Comparison of ENCODE assay signal across 8 cellular contexts in genomic region chr5:177875013-177875906, GRCh38.
DNase-seq lines count a peak whose midpoint lies in the region; ATAC-seq and TF ChIP-seq lines count a peak whose summit lies in the region.
"Not testable (repeated sequence)": the region's sequence is repeated elsewhere in the genome, so short reads cannot be mapped to it uniquely, and the experiment has no call there.

No MANE protein-coding gene starts in this region.

- not testable (repeated sequence) for H3K27ac ChIP-seq in upper lobe of left lung

- TF ChIP-seq POLR2A in upper lobe of left lung (IDR thresholded peaks at IDR 0.05), result not testable (repeated sequence)

- H3K27me3 Mint-ChIP-seq in activated T-helper 17 cell treated with anti-CD3 and anti-CD28 coated beads, Interleukin-2, amount 50 U/mL, for 72 hours; naive thymus-derived CD8-positive, alpha-beta T cell: not testable (repeated sequence)

- H3K9me3 ChIP-seq in upper lobe of left lung, result not testable (repeated sequence)

- DNase-seq in NAMALWA (ENCODE audit: low spot score) (peak; percentile 31), upper lobe of left lung (peak in 1 of 2 donors; percentile 62)
- DNase-seq in foreskin fibroblast; naive thymus-derived CD8-positive, alpha-beta T cell: not testable (repeated sequence)

- POLR2A ChIA-PET in naive thymus-derived CD8-positive, alpha-beta T cell (lab: Charles Lee), result not testable (repeated sequence)

- WGBS in upper lobe of left lung, 2 donors, result 0 to 23% methylated on average over 1 to 2 of the region's 57 CpGs

- H3K4me1 ChIP-seq in upper lobe of left lung, result not testable (repeated sequence)

- not testable (repeated sequence) for H3K36me3 ChIP-seq in upper lobe of left lung

- peak; percentile 83 for ATAC-seq in GM21390 (IDR thresholded peaks at IDR 0.05; ENCODE audit: unreplicated experiment)
- peak; percentile 93 for ATAC-seq in HG03045 (IDR thresholded peaks at IDR 0.05; ENCODE audit: unreplicated experiment)
- ATAC-seq in activated T-helper 17 cell treated with anti-CD3 and anti-CD28 coated beads, Interleukin-2, amount 50 U/mL, for 72 hours (replicated peaks), result peak; percentile 94
- ATAC-seq in naive thymus-derived CD8-positive, alpha-beta T cell, result peak; percentile 86 to 93
- ATAC-seq in upper lobe of left lung (ENCODE audit: low FRiP score in 2 of 2), result peak; percentile 87 to 95

- not testable (repeated sequence) for H3K27ac Mint-ChIP-seq in activated T-helper 17 cell treated with anti-CD3 and anti-CD28 coated beads, Interleukin-2, amount 50 U/mL, for 72 hours
- H3K27ac Mint-ChIP-seq in naive thymus-derived CD8-positive, alpha-beta T cell, result peak overlapping the region in 2 of 10 donors; percentile 53 to 80

- not testable (repeated sequence) for TF ChIP-seq CTCF in GM12875 (IDR thresholded peaks at IDR 0.05; ENCODE audit: borderline replicate concordance, insufficient read depth, low read depth, low read length); foreskin fibroblast (IDR thresholded peaks at IDR 0.05; ENCODE audit: low read depth, low read length); upper lobe of left lung (IDR thresholded peaks at IDR 0.05)

- H3K36me3 Mint-ChIP-seq in activated T-helper 17 cell treated with anti-CD3 and anti-CD28 coated beads, Interleukin-2, amount 50 U/mL, for 72 hours (ENCODE audit: low read depth); naive thymus-derived CD8-positive, alpha-beta T cell: not testable (repeated sequence)

- H3K4me3 Mint-ChIP-seq in activated T-helper 17 cell treated with anti-CD3 and anti-CD28 coated beads, Interleukin-2, amount 50 U/mL, for 72 hours, result not testable (repeated sequence)
- peak overlapping the region in 6 of 10 donors; percentile 60 to 84 (median 74) for H3K4me3 Mint-ChIP-seq in naive thymus-derived CD8-positive, alpha-beta T cell

- H3K9me3 Mint-ChIP-seq in activated T-helper 17 cell treated with anti-CD3 and anti-CD28 coated beads, Interleukin-2, amount 50 U/mL, for 72 hours; naive thymus-derived CD8-positive, alpha-beta T cell: not testable (repeated sequence)

- not testable (repeated sequence) for H3K4me1 Mint-ChIP-seq in activated T-helper 17 cell treated with anti-CD3 and anti-CD28 coated beads, Interleukin-2, amount 50 U/mL, for 72 hours; naive thymus-derived CD8-positive, alpha-beta T cell

- TF ChIP-seq EP300 in upper lobe of left lung (IDR thresholded peaks at IDR 0.05), result not testable (repeated sequence)

- H3K27me3 ChIP-seq in upper lobe of left lung, result not testable (repeated sequence)

- H3K4me3 ChIP-seq in GM12875 (ENCODE audit: low read depth, low read length) (peak overlapping the region; percentile 44), foreskin fibroblast (ENCODE audit: low read depth in 1 of 2, low read length in 2 of 2) (peak overlapping the region; percentile 43 to 54), upper lobe of left lung (peak overlapping the region in 2 of 4 donors; percentile 42 to 53)
